ENCODE assay signal across 18 cellular contexts in the genomic region with DNA sequence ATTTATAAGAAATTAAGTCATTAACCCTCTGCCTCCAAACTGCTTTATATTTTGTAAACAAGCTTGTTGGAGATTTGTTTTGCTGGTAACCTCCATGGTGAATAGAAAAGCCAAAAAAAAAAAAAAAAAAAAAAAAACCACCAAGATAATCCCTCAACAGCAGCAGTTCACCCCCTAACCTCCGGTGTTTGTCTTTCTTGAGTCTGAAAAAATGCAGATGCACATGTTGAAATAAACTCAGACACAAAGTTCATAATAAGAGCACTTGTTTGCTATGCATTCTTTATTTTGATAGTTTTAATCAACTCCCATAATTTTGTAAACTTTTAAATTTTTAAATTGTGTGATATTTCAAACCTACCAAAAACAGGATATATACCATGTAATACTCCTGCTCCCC. TPM values are rescaled to one million over a fixed set of nuclear protein-coding genes. Genes with fewer than 3 reads are reported as not detected.
"Had no signal": no experiment of that assay in that cellular context is flagged by ENCODE, and none has a peak within 500 bp of the region (broad histone marks: within the 10 kb centered on the region; RNA-seq: fewer than 3 reads in every experiment).

No MANE protein-coding gene starts in this region.

- H3K4me3 Mint-ChIP-seq: activated CD8-positive, alpha-beta memory T cell treated with anti-CD3 and anti-CD28 coated beads, Interleukin-2, amount 10 ng/mL, durations not matched to agents 7 days and 5 days; activated naive CD4-positive, alpha-beta T cell treated with anti-CD3 and anti-CD28 coated beads, Interleukin-2, amount 10 ng/mL, durations not matched to agents 7 days and 5 days had no signal

- H3K27ac Mint-ChIP-seq: activated CD8-positive, alpha-beta memory T cell treated with anti-CD3 and anti-CD28 coated beads, Interleukin-2, amount 10 ng/mL, durations not matched to agents 7 days and 5 days; activated T-helper 2 cell treated with anti-CD3 and anti-CD28 coated beads, Interferon-gamma antibody, Interleukin-2, Interleukin-4, amounts not matched to agents 10 μg/mL and 5 μg/mL and 100 μg/mL, durations not matched to agents 14 hours and 24 hours and 36 hours had no signal

- ATAC-seq: activated CD8-positive, alpha-beta memory T cell treated with anti-CD3 and anti-CD28 coated beads, Interleukin-2, amount 10 ng/mL, durations not matched to agents 7 days and 5 days; gastrocnemius medialis; heart left ventricle; left lung; mucosa of descending colon; naive thymus-derived CD4-positive, alpha-beta T cell had no signal

- H3K9me3 Mint-ChIP-seq: activated naive CD4-positive, alpha-beta T cell treated with anti-CD3 and anti-CD28 coated beads, Interleukin-2, amount 10 ng/mL, durations not matched to agents 7 days and 5 days; activated T-helper 2 cell treated with anti-CD3 and anti-CD28 coated beads, Interferon-gamma antibody, Interleukin-2, Interleukin-4, amounts not matched to agents 10 μg/mL and 5 μg/mL and 100 μg/mL, durations not matched to agents 14 hours and 24 hours and 36 hours; naive thymus-derived CD4-positive, alpha-beta T cell had no signal

- H3K36me3 Mint-ChIP-seq: activated CD8-positive, alpha-beta memory T cell treated with anti-CD3 and anti-CD28 coated beads, Interleukin-2, amount 10 ng/mL, durations not matched to agents 7 days and 5 days; activated naive CD4-positive, alpha-beta T cell treated with anti-CD3 and anti-CD28 coated beads, Interleukin-2, amount 10 ng/mL, durations not matched to agents 7 days and 5 days; naive thymus-derived CD4-positive, alpha-beta T cell had no signal

- DNase-seq: activated CD4-positive, alpha-beta T cell treated with anti-CD3 and anti-CD28 coated beads for 1 hour; activated CD4-positive, alpha-beta T cell treated with anti-CD3 and anti-CD28 coated beads, Interleukin-2, amount 50 U/mL, for 4 hours; activated CD8-positive, alpha-beta memory T cell treated with anti-CD3 and anti-CD28 coated beads, Interleukin-2, amount 10 ng/mL, durations not matched to agents 7 days and 5 days; activated naive CD4-positive, alpha-beta T cell treated with anti-CD3 and anti-CD28 coated beads, Interleukin-2, amount 10 ng/mL, durations not matched to agents 7 days and 5 days; activated T-cell treated with anti-CD3 and anti-CD28 coated beads, Interleukin-2, amount 50 U/mL, for 1 hour; erythroblast; gastrocnemius medialis; heart left ventricle; left lung; mammary epithelial cell; mucosa of descending colon; naive thymus-derived CD4-positive, alpha-beta T cell; ovary; stimulated activated naive CD4-positive, alpha-beta T cell; tibial artery; uterus had no signal

RNA-seq across cellular contexts. Expression of gene PLCH1, which starts 1.8 kb away (rescaled TPM):
- total RNA-seq: ascending aorta had no signal

RNA-seq across cellular contexts. Expression of gene C3orf33, which starts 59.4 kb away (rescaled TPM):
- total RNA-seq: ascending aorta had no signal
